In genomic region chr14:83894519-83894918, GRCh38 we compare ENCODE assay signal across 29 cellular contexts.
"Had no signal": no experiment of that assay in that cellular context is flagged by ENCODE, and none has a peak within 500 bp of the region (broad histone marks: within the 10 kb centered on the region; RNA-seq: fewer than 3 reads in every experiment).

No MANE protein-coding gene starts in this region.

- H3K36me3 Mint-ChIP-seq: activated naive CD4-positive, alpha-beta T cell treated with anti-CD3 and anti-CD28 coated beads, Interleukin-2, amount 10 ng/mL, durations not matched to agents 7 days and 5 days; activated naive CD8-positive, alpha-beta T cell treated with anti-CD3 and anti-CD28 coated beads for 36 hours had no signal

- DNase-seq: activated CD4-positive, alpha-beta T cell treated with anti-CD3 and anti-CD28 coated beads for 36 hours; activated CD8-positive, alpha-beta memory T cell treated with anti-CD3 and anti-CD28 coated beads, Interleukin-2, amount 50 U/mL, for 4 hours; activated CD8-positive, alpha-beta T cell treated with anti-CD3 and anti-CD28 coated beads for 36 hours; activated gamma-delta T cell treated with Interleukin-2 at 50 U/mL for 16 hours; activated naive CD4-positive, alpha-beta T cell treated with anti-CD3 and anti-CD28 coated beads, Interleukin-2, amount 10 ng/mL, durations not matched to agents 7 days and 5 days; activated naive CD8-positive, alpha-beta T cell treated with anti-CD3 and anti-CD28 coated beads for 36 hours; activated T-cell treated with anti-CD3 and anti-CD28 coated beads, Interleukin-2, amount 50 U/mL, for 72 hours; adrenal gland; aorta; caudate nucleus; Karpas-422; MM.1S; NCI-H1105; NCI-H1436; NCI-H1694 treated with DMSO at 0.1 percent for 48 hours; NCI-H2029 treated with DMSO at 0.1 percent for 48 hours; NCI-H226; NCI-H510A; NCI-H526 treated with DMSO at 0.1 percent for 48 hours; NK-92 treated with Interleukin-12 subunit alpha and Interleukin-12 subunit beta, amount 100 ng/mL, for 24 hours; OCI-M1; RPMI8226; SK-N-SH; T-helper 1 cell had no signal

- H3K27me3 ChIP-seq: adrenal gland, breast epithelium had no signal

- H3K4me3 Mint-ChIP-seq: activated CD4-positive, alpha-beta T cell treated with anti-CD3 and anti-CD28 coated beads for 36 hours; activated CD8-positive, alpha-beta T cell treated with anti-CD3 and anti-CD28 coated beads for 36 hours; activated naive CD4-positive, alpha-beta T cell treated with anti-CD3 and anti-CD28 coated beads, Interleukin-2, amount 10 ng/mL, durations not matched to agents 7 days and 5 days; activated naive CD8-positive, alpha-beta T cell treated with anti-CD3 and anti-CD28 coated beads for 36 hours; activated T-cell treated with anti-CD3 and anti-CD28 coated beads, Interleukin-2, amount 50 U/mL, for 72 hours had no signal

- H3K36me3 ChIP-seq: adrenal gland, breast epithelium had no signal

- H3K9me3 ChIP-seq: adrenal gland, breast epithelium, SK-N-SH had no signal

- H3K27me3 Mint-ChIP-seq: activated CD4-positive, alpha-beta T cell treated with anti-CD3 and anti-CD28 coated beads for 36 hours; activated CD8-positive, alpha-beta T cell treated with anti-CD3 and anti-CD28 coated beads for 36 hours; activated naive CD4-positive, alpha-beta T cell treated with anti-CD3 and anti-CD28 coated beads, Interleukin-2, amount 10 ng/mL, durations not matched to agents 7 days and 5 days; activated naive CD8-positive, alpha-beta T cell treated with anti-CD3 and anti-CD28 coated beads for 36 hours had no signal

- H3K4me1 ChIP-seq: adrenal gland, breast epithelium had no signal

- ATAC-seq: activated CD4-positive, alpha-beta T cell treated with anti-CD3 and anti-CD28 coated beads for 36 hours; activated CD8-positive, alpha-beta T cell treated with anti-CD3 and anti-CD28 coated beads for 36 hours; activated T-cell treated with anti-CD3 and anti-CD28 coated beads, Interleukin-2, amount 50 U/mL, for 72 hours; Panc1; Right ventricle myocardium inferior had no signal

- H3K9ac ChIP-seq: SK-N-SH had no signal

- H3K27ac ChIP-seq: adrenal gland, breast epithelium, VCaP had no signal

- H3K4me2 ChIP-seq: SK-N-SH had no signal

- H3K4me1 Mint-ChIP-seq: activated CD4-positive, alpha-beta T cell treated with anti-CD3 and anti-CD28 coated beads for 36 hours; activated naive CD4-positive, alpha-beta T cell treated with anti-CD3 and anti-CD28 coated beads, Interleukin-2, amount 10 ng/mL, durations not matched to agents 7 days and 5 days; activated naive CD8-positive, alpha-beta T cell treated with anti-CD3 and anti-CD28 coated beads for 36 hours had no signal

- H3K4me3 ChIP-seq: adrenal gland, breast epithelium had no signal

- H3K27ac Mint-ChIP-seq: activated CD4-positive, alpha-beta T cell treated with anti-CD3 and anti-CD28 coated beads for 36 hours; activated CD8-positive, alpha-beta T cell treated with anti-CD3 and anti-CD28 coated beads for 36 hours; activated naive CD4-positive, alpha-beta T cell treated with anti-CD3 and anti-CD28 coated beads, Interleukin-2, amount 10 ng/mL, durations not matched to agents 7 days and 5 days; activated naive CD8-positive, alpha-beta T cell treated with anti-CD3 and anti-CD28 coated beads for 36 hours; activated T-cell treated with anti-CD3 and anti-CD28 coated beads, Interleukin-2, amount 50 U/mL, for 72 hours; activated T-helper 2 cell treated with anti-CD3 and anti-CD28 coated beads, Interferon-gamma antibody, Interleukin-2, Interleukin-4, amounts not matched to agents 10 μg/mL and 5 μg/mL and 100 μg/mL, durations not matched to agents 14 hours and 24 hours and 36 hours had no signal
